Comparison of ENCODE assay signal across 8 cellular contexts in the genomic region with DNA sequence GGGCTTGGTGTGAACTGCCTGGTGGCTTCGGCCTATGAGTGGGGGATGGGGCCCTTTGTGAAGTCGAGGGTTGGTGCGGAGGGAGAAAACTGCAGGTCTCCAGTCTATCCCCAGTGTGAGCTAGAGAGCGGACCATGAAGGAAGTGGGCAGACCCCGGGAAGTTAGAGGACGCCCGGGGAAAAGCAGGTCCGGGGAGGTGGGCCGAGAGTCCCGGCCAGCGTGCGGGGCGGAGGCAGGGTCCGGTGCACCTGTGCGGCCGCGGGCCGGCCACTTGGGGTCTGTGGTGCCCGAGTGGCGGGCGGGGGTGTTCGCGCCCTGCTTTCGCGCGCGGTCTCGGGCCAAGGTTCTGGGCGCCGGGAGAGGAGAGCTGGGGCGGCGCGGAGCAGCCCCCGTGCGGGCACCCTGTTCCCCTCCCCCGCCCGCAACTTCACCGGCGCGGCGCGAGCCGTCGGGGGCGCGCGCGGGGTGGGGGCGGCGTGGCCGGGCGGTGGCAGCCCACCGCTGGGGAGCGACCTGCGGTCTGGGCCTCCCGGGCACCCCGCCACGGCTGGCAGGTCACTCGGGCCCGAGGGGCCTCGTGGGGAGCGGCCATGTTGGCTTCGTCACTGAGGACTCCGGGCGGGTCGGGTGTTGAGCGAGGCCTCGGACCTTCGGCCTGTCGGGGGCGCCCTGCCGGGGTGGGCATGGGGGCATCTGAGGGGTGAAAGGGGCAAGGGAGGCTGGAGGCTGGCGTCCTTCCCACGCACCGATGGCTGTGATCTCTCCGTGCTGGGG. TPM values are rescaled to one million over a fixed set of nuclear protein-coding genes. Genes with fewer than 3 reads are reported as not detected.
DNase-seq lines count a peak whose midpoint lies in the region; ATAC-seq and TF ChIP-seq lines count a peak whose summit lies in the region.

No MANE protein-coding gene starts in this region.

- no peak for TF ChIP-seq CTCF in testis (IDR thresholded peaks at IDR 0.05)

- H3K4me1 ChIP-seq in mucosa of rectum (ENCODE audit: control insufficient read depth in 2 of 2, insufficient read depth in 2 of 2, low read length in 2 of 2) (peaks cover 19 to 23% of the 10 kb centered on the region in 2 donors), testis (peaks cover 13% of the 10 kb centered on the region)

- 1 to 2% methylated on average over 25 to 35 of the region's 76 CpGs for WGBS in testis, 2 donors

- peak overlapping the region; percentile 88 for H3K4me3 Mint-ChIP-seq in activated T-cell treated with anti-CD3 and anti-CD28 coated beads, Interleukin-2, amount 50 U/mL, for 24 hours

- H3K9ac ChIP-seq in mucosa of rectum (ENCODE audit: low read depth in 1 of 2, low read length in 2 of 2), result peak overlapping the region; percentile 72 to 83

- no peaks in the 10 kb centered on the region for H3K9me3 ChIP-seq in mucosa of rectum (ENCODE audit: control insufficient read depth in 2 of 2, low read length in 2 of 2)
- no peaks in the 10 kb centered on the region for H3K9me3 ChIP-seq in testis

- DNase-seq in GDM1 (lab: John Stamatoyannopoulos, UW) (peak; percentile 20), H7 (peak; percentile 87), NCI-H526 (lab: John Stamatoyannopoulos, UW) (peak; percentile 23 to 81), erythroblast (lab: John Stamatoyannopoulos, UW) (peak; percentile 75 to 76), testis (peak; percentile 76)
- peak; percentile 81 for DNase-seq in activated T-cell treated with anti-CD3 and anti-CD28 coated beads, Interleukin-2, amount 50 U/mL, for 24 hours

- H3K4me3 ChIP-seq in H7 (ENCODE audit: insufficient read depth, low read depth, low read length), result peak overlapping the region; percentile 77
- H3K4me3 ChIP-seq in mucosa of rectum (ENCODE audit: low read length in 2 of 2), result peak overlapping the region; percentile 73 to 82
- peak overlapping the region; percentile 70 to 73 for H3K4me3 ChIP-seq in testis

- peaks cover 67% of the 10 kb centered on the region for H3K4me1 Mint-ChIP-seq in activated T-cell treated with anti-CD3 and anti-CD28 coated beads, Interleukin-2, amount 50 U/mL, for 24 hours (ENCODE audit: low read depth)

- intact Hi-C loops in testis (cut with DNase I; ENCODE audit: low total_unique reads), result no loop called here

- TF ChIP-seq POLR2A in erythroblast (IDR thresholded peaks at IDR 0.05; ENCODE audit: low read length), result peak; percentile 43
- TF ChIP-seq POLR2A in testis (IDR thresholded peaks at IDR 0.05), result no peak

- peak overlapping the region; percentile 48 to 76 for H3K27ac ChIP-seq in mucosa of rectum (ENCODE audit: low read depth in 2 of 2, low read length in 2 of 2)
- H3K27ac ChIP-seq in testis, result peak overlapping the region; percentile 86 to 88

- ATAC-seq in HG02884 (IDR thresholded peaks at IDR 0.05; ENCODE audit: unreplicated experiment), result no peak

- H3K27ac Mint-ChIP-seq in activated T-cell treated with anti-CD3 and anti-CD28 coated beads, Interleukin-2, amount 50 U/mL, for 24 hours, result peak overlapping the region; percentile 98

- H3K9me3 Mint-ChIP-seq in activated T-cell treated with anti-CD3 and anti-CD28 coated beads, Interleukin-2, amount 50 U/mL, for 24 hours, result no peaks in the 10 kb centered on the region

- H3K36me3 ChIP-seq in H7 (replicated peaks; ENCODE audit: control insufficient read depth, insufficient read depth, low read length), result no peaks in the 10 kb centered on the region; the same call in none of the 2 replicates
- H3K36me3 ChIP-seq in mucosa of rectum (ENCODE audit: control insufficient read depth in 2 of 2, insufficient read depth in 2 of 2, low read length in 2 of 2), result no peaks in the 10 kb centered on the region
- no peaks in the 10 kb centered on the region for H3K36me3 ChIP-seq in testis (ENCODE audit: low read depth, missing control alignments)

- no peaks in the 10 kb centered on the region for H3K27me3 Mint-ChIP-seq in activated T-cell treated with anti-CD3 and anti-CD28 coated beads, Interleukin-2, amount 50 U/mL, for 24 hours

- H3K27me3 ChIP-seq in H7 (ENCODE audit: control insufficient read depth, insufficient read depth, low read length) (no peaks in the 10 kb centered on the region), mucosa of rectum (ENCODE audit: control insufficient read depth in 2 of 2, insufficient read depth in 2 of 2, low read length in 2 of 2) (no peaks in the 10 kb centered on the region), testis (no peaks in the 10 kb centered on the region)

- H3K36me3 Mint-ChIP-seq in activated T-cell treated with anti-CD3 and anti-CD28 coated beads, Interleukin-2, amount 50 U/mL, for 24 hours (ENCODE audit: low read depth), result peaks cover 53% of the 10 kb centered on the region

RNA-seq across cellular contexts. Expression of gene UBE2E1, which starts 4.8 kb away (rescaled TPM):
- total RNA-seq in H7 (2014; rRNA removed; shearing (Covaris generic)), result 138 and 159 TPM in 2 replicates
- total RNA-seq in testis, result 10 to 100 TPM; 68.7 to 82.2 TPM
- polyA plus RNA-seq in testis (ENCODE audit: insufficient read depth, low read depth, low replicate concordance), result 89.5 TPM

Comparison
In these comparisons a context has a peak if more than half of its experiments do, and no peak if none do; other contexts are left out.
1. DNase-seq: peak in every context shown above with its lines; median percentile 87 in H7; 81 in activated T-cell treated with anti-CD3 and anti-CD28 coated beads, Interleukin-2, amount 50 U/mL, for 24 hours; 76 in testis; 76 in erythroblast; 52 in NCI-H526; 20 in GDM1.